In genomic region chr12:109261939-109262338, GRCh38 we compare ENCODE assay signal across 39 cellular contexts. TPM values are rescaled to one million over a fixed set of nuclear protein-coding genes. Genes with fewer than 3 reads are reported as not detected.
"Had no signal": no experiment of that assay in that cellular context is flagged by ENCODE, and none has a peak within 500 bp of the region (broad histone marks: within the 10 kb centered on the region; RNA-seq: fewer than 3 reads in every experiment).

No MANE protein-coding gene starts in this region.

- H3K4me1 Mint-ChIP-seq: activated B cell treated with CpG ODN at 0.5 μM for 24 hours; activated CD4-positive, alpha-beta T cell treated with anti-CD3 and anti-CD28 coated beads, Interleukin-2, amount 10 ng/mL, durations not matched to agents 24 days and 14 days; activated naive CD8-positive, alpha-beta T cell treated with anti-CD3 and anti-CD28 coated beads, Interleukin-2, amount 10 ng/mL, durations not matched to agents 7 days and 5 days; activated T-helper 17 cell treated with anti-CD3 and anti-CD28 coated beads, Interleukin-2, amount 50 U/mL, for 72 hours had no signal

- ATAC-seq: activated CD8-positive, alpha-beta T cell treated with anti-CD3 and anti-CD28 coated beads for 36 hours; activated naive CD4-positive, alpha-beta T cell treated with anti-CD3 and anti-CD28 coated beads, Interleukin-2, amount 50 U/mL, for 72 hours; activated T-cell treated with anti-CD3 and anti-CD28 coated beads, Interleukin-2, amount 50 U/mL, for 4 hours; activated T-cell treated with anti-CD3 and anti-CD28 coated beads, Interleukin-2, amount 50 U/mL, for 72 hours; activated T-helper 17 cell treated with anti-CD3 and anti-CD28 coated beads, Interleukin-2, amount 50 U/mL, for 72 hours; body of pancreas had no signal

- H3K27me3 ChIP-seq: adrenal gland, body of pancreas, brain microvascular endothelial cell, breast epithelium had no signal

- H3K27ac Mint-ChIP-seq: activated B cell treated with CpG ODN at 0.5 μM for 24 hours; activated CD4-positive, alpha-beta memory T cell treated with anti-CD3 and anti-CD28 coated beads for 36 hours; activated CD4-positive, alpha-beta T cell treated with anti-CD3 and anti-CD28 coated beads, Interleukin-2, amount 10 ng/mL, durations not matched to agents 24 days and 14 days; activated CD8-positive, alpha-beta T cell treated with anti-CD3 and anti-CD28 coated beads for 36 hours; activated naive CD4-positive, alpha-beta T cell treated with anti-CD3 and anti-CD28 coated beads for 36 hours; activated naive CD4-positive, alpha-beta T cell treated with anti-CD3 and anti-CD28 coated beads, Interleukin-2, amount 50 U/mL, for 72 hours; activated naive CD8-positive, alpha-beta T cell treated with anti-CD3 and anti-CD28 coated beads, Interleukin-2, amount 10 ng/mL, durations not matched to agents 7 days and 5 days; activated T-cell treated with anti-CD3 and anti-CD28 coated beads, Interleukin-2, amount 50 U/mL, for 72 hours; activated T-helper 1 cell treated with anti-CD3 and anti-CD28 coated beads, Interleukin-12 subunit alpha, Interleukin-12 subunit beta, Interleukin-2, Interleukin-4 antibody, amounts not matched to agents 30 ng/mL and 10 ng/mL and 1 ng/mL, durations not matched to agents 14 hours and 24 hours and 36 hours; activated T-helper 17 cell treated with anti-CD3 and anti-CD28 coated beads, Interleukin-2, amount 50 U/mL, for 72 hours; T-helper 1 cell treated with Interleukin-12 subunit alpha and Interleukin-12 subunit beta and Interleukin-4 antibody, amounts not matched to agents 30 μg/mL and 1 μg/mL, for 36 hours; T-helper 2 cell treated with Interferon-gamma antibody and Interleukin-4, amounts not matched to agents 5 μg/mL and 100 μg/mL, for 36 hours had no signal

- H3K4me3 ChIP-seq: adrenal gland, body of pancreas, breast epithelium had no signal

- FAIRE-seq: astrocyte, TTC549 had no signal

- H3K9me3 Mint-ChIP-seq: activated B cell treated with CpG ODN at 0.5 μM for 24 hours; activated CD4-positive, alpha-beta memory T cell treated with anti-CD3 and anti-CD28 coated beads for 36 hours; activated CD4-positive, alpha-beta T cell treated with anti-CD3 and anti-CD28 coated beads, Interleukin-2, amount 10 ng/mL, durations not matched to agents 24 days and 14 days; activated CD8-positive, alpha-beta T cell treated with anti-CD3 and anti-CD28 coated beads for 36 hours; activated naive CD4-positive, alpha-beta T cell treated with anti-CD3 and anti-CD28 coated beads for 36 hours; activated naive CD4-positive, alpha-beta T cell treated with anti-CD3 and anti-CD28 coated beads, Interleukin-2, amount 50 U/mL, for 72 hours; activated naive CD8-positive, alpha-beta T cell treated with anti-CD3 and anti-CD28 coated beads, Interleukin-2, amount 10 ng/mL, durations not matched to agents 7 days and 5 days; activated T-cell treated with anti-CD3 and anti-CD28 coated beads, Interleukin-2, amount 50 U/mL, for 4 hours; activated T-cell treated with anti-CD3 and anti-CD28 coated beads, Interleukin-2, amount 50 U/mL, for 72 hours; activated T-helper 1 cell treated with anti-CD3 and anti-CD28 coated beads, Interleukin-12 subunit alpha, Interleukin-12 subunit beta, Interleukin-2, Interleukin-4 antibody, amounts not matched to agents 30 ng/mL and 10 ng/mL and 1 ng/mL, durations not matched to agents 14 hours and 24 hours and 36 hours; activated T-helper 17 cell treated with anti-CD3 and anti-CD28 coated beads, Interleukin-2, amount 50 U/mL, for 72 hours; T-helper 1 cell treated with Interleukin-12 subunit alpha and Interleukin-12 subunit beta and Interleukin-4 antibody, amounts not matched to agents 30 μg/mL and 1 μg/mL, for 36 hours; T-helper 2 cell treated with Interferon-gamma antibody and Interleukin-4, amounts not matched to agents 5 μg/mL and 100 μg/mL, for 36 hours had no signal

- H3K4me1 ChIP-seq: adrenal gland, body of pancreas, breast epithelium had no signal

- H3K27ac ChIP-seq: adrenal gland, body of pancreas, brain microvascular endothelial cell, breast epithelium, VCaP had no signal

- H3K9me3 ChIP-seq: adrenal gland, body of pancreas had no signal

- H3K4me3 Mint-ChIP-seq: activated B cell treated with CpG ODN at 0.5 μM for 24 hours; activated CD4-positive, alpha-beta memory T cell treated with anti-CD3 and anti-CD28 coated beads for 36 hours; activated CD4-positive, alpha-beta T cell treated with anti-CD3 and anti-CD28 coated beads, Interleukin-2, amount 10 ng/mL, durations not matched to agents 24 days and 14 days; activated CD8-positive, alpha-beta T cell treated with anti-CD3 and anti-CD28 coated beads for 36 hours; activated naive CD4-positive, alpha-beta T cell treated with anti-CD3 and anti-CD28 coated beads for 36 hours; activated naive CD8-positive, alpha-beta T cell treated with anti-CD3 and anti-CD28 coated beads, Interleukin-2, amount 10 ng/mL, durations not matched to agents 7 days and 5 days; activated T-cell treated with anti-CD3 and anti-CD28 coated beads, Interleukin-2, amount 50 U/mL, for 4 hours; activated T-cell treated with anti-CD3 and anti-CD28 coated beads, Interleukin-2, amount 50 U/mL, for 72 hours; activated T-helper 1 cell treated with anti-CD3 and anti-CD28 coated beads, Interleukin-12 subunit alpha, Interleukin-12 subunit beta, Interleukin-2, Interleukin-4 antibody, amounts not matched to agents 30 ng/mL and 10 ng/mL and 1 ng/mL, durations not matched to agents 14 hours and 24 hours and 36 hours; activated T-helper 17 cell treated with anti-CD3 and anti-CD28 coated beads, Interleukin-2, amount 50 U/mL, for 72 hours; T-helper 1 cell treated with Interleukin-12 subunit alpha and Interleukin-12 subunit beta and Interleukin-4 antibody, amounts not matched to agents 30 μg/mL and 1 μg/mL, for 36 hours; T-helper 2 cell treated with Interferon-gamma antibody and Interleukin-4, amounts not matched to agents 5 μg/mL and 100 μg/mL, for 36 hours had no signal

- H3K27me3 Mint-ChIP-seq: activated B cell treated with CpG ODN at 0.5 μM for 24 hours; activated CD4-positive, alpha-beta memory T cell treated with anti-CD3 and anti-CD28 coated beads for 36 hours; activated CD4-positive, alpha-beta T cell treated with anti-CD3 and anti-CD28 coated beads, Interleukin-2, amount 10 ng/mL, durations not matched to agents 24 days and 14 days; activated CD8-positive, alpha-beta T cell treated with anti-CD3 and anti-CD28 coated beads for 36 hours; activated naive CD8-positive, alpha-beta T cell treated with anti-CD3 and anti-CD28 coated beads, Interleukin-2, amount 10 ng/mL, durations not matched to agents 7 days and 5 days; activated T-helper 17 cell treated with anti-CD3 and anti-CD28 coated beads, Interleukin-2, amount 50 U/mL, for 72 hours had no signal

- DNase-seq: activated B cell treated with CpG ODN at 0.5 μM for 24 hours; activated CD4-positive, alpha-beta memory T cell treated with anti-CD3 and anti-CD28 coated beads for 36 hours; activated CD4-positive, alpha-beta T cell treated with anti-CD3 and anti-CD28 coated beads for 4 hours; activated CD4-positive, alpha-beta T cell treated with anti-CD3 and anti-CD28 coated beads, Interleukin-2, amount 10 ng/mL, durations not matched to agents 24 days and 14 days; activated CD4-positive, alpha-beta T cell treated with anti-CD3 and anti-CD28 coated beads, Interleukin-2, amount 50 U/mL, for 1 hour; activated CD4-positive, alpha-beta T cell treated with anti-CD3 and anti-CD28 coated beads, Interleukin-2, amount 50 U/mL, for 4 hours; activated CD4-positive, CD25-positive, alpha-beta regulatory T cell treated with anti-CD3 and anti-CD28 coated beads, Interleukin-2, amount 50 U/mL, for 72 hours; activated CD8-positive, alpha-beta memory T cell treated with anti-CD3 and anti-CD28 coated beads, Interleukin-2, amount 50 U/mL, for 4 hours; activated CD8-positive, alpha-beta T cell treated with anti-CD3 and anti-CD28 coated beads for 36 hours; activated effector memory CD4-positive, alpha-beta T cell treated with anti-CD3 and anti-CD28 coated beads, Interleukin-2, amount 50 U/mL, for 16 hours; activated gamma-delta T cell treated with Interleukin-2 at 50 U/mL for 16 hours; activated naive CD4-positive, alpha-beta T cell; activated naive CD4-positive, alpha-beta T cell treated with anti-CD3 and anti-CD28 coated beads for 36 hours; activated naive CD4-positive, alpha-beta T cell treated with anti-CD3 and anti-CD28 coated beads, Interleukin-2, amount 50 U/mL, for 16 hours; activated naive CD8-positive, alpha-beta T cell treated with anti-CD3 and anti-CD28 coated beads, Interleukin-2, amount 10 ng/mL, durations not matched to agents 7 days and 5 days; activated T-cell treated with anti-CD3 and anti-CD28 coated beads for 4 hours; activated T-cell treated with anti-CD3 and anti-CD28 coated beads, Interleukin-2, amount 50 U/mL, for 1 hour; activated T-cell treated with anti-CD3 and anti-CD28 coated beads, Interleukin-2, amount 50 U/mL, for 4 hours; activated T-cell treated with anti-CD3 and anti-CD28 coated beads, Interleukin-2, amount 50 U/mL, for 72 hours; adrenal gland; amniotic stem cell; aorta; body of pancreas; brain microvascular endothelial cell; central memory CD4-positive, alpha-beta T cell; T-helper 1 cell; T-helper 2 cell; T-helper 9 cell had no signal

- H3K36me3 ChIP-seq: brain microvascular endothelial cell had no signal

RNA-seq across cellular contexts. Expression of gene FOXN4, which starts 47.1 kb away (rescaled TPM):
- total RNA-seq: activated B cell treated with CpG ODN at 0.5 μM for 24 hours; activated CD4-positive, alpha-beta memory T cell treated with anti-CD3 and anti-CD28 coated beads for 36 hours; activated CD4-positive, alpha-beta T cell treated with anti-CD3 and anti-CD28 coated beads, Interleukin-2, amount 10 ng/mL, durations not matched to agents 24 days and 14 days; activated CD8-positive, alpha-beta memory T cell treated with anti-CD3 and anti-CD28 coated beads for 36 hours; activated CD8-positive, alpha-beta T cell treated with anti-CD3 and anti-CD28 coated beads for 36 hours; activated naive CD4-positive, alpha-beta T cell treated with anti-CD3 and anti-CD28 coated beads for 36 hours; activated naive CD4-positive, alpha-beta T cell treated with anti-CD3 and anti-CD28 coated beads, Interleukin-2, amount 50 U/mL, for 72 hours; activated naive CD8-positive, alpha-beta T cell treated with anti-CD3 and anti-CD28 coated beads, Interleukin-2, amount 10 ng/mL, durations not matched to agents 7 days and 5 days; activated T-cell treated with anti-CD3 and anti-CD28 coated beads, Interleukin-2, amount 50 U/mL, for 4 hours; activated T-cell treated with anti-CD3 and anti-CD28 coated beads, Interleukin-2, amount 50 U/mL, for 72 hours; activated T-helper 1 cell treated with anti-CD3 and anti-CD28 coated beads, Interleukin-12 subunit alpha, Interleukin-12 subunit beta, Interleukin-2, Interleukin-4 antibody, amounts not matched to agents 30 ng/mL and 10 ng/mL and 1 ng/mL, durations not matched to agents 14 hours and 24 hours and 36 hours; activated T-helper 17 cell treated with anti-CD3 and anti-CD28 coated beads, Interleukin-2, amount 50 U/mL, for 72 hours; adrenal gland; aorta; astrocyte; body of pancreas; breast epithelium; cardiac septum had no signal
- polyA plus RNA-seq: aorta had no signal
